In the genomic region with DNA sequence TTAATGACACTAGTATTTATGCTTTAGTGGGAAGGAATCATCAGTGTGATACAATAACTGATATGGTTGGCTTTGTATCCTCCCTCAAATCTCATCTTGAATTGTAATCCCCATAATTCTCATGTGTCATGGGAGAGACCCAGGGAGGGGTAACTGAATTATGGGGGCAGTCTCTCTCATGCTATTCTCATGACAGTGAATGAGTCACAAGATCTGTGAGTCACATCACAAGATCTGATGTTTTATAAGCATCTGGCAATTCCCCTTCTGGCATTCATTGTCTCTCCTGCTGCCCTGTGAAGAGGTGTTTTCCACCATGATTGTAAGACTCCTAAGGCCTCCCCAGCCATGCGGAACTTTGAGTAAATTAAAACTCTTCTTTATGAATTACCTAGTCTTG, we compare ENCODE assay signal across 1 cellular context.
TF ChIP-seq lines count a peak whose summit lies in the region.

No MANE protein-coding gene starts in this region.

TF ChIP-seq in SK-N-SH, 30 proteins besides CTCF, POLR2A, EP300 and RAD21 (continued from another document):
- TF ChIP-seq, protein P1, sequence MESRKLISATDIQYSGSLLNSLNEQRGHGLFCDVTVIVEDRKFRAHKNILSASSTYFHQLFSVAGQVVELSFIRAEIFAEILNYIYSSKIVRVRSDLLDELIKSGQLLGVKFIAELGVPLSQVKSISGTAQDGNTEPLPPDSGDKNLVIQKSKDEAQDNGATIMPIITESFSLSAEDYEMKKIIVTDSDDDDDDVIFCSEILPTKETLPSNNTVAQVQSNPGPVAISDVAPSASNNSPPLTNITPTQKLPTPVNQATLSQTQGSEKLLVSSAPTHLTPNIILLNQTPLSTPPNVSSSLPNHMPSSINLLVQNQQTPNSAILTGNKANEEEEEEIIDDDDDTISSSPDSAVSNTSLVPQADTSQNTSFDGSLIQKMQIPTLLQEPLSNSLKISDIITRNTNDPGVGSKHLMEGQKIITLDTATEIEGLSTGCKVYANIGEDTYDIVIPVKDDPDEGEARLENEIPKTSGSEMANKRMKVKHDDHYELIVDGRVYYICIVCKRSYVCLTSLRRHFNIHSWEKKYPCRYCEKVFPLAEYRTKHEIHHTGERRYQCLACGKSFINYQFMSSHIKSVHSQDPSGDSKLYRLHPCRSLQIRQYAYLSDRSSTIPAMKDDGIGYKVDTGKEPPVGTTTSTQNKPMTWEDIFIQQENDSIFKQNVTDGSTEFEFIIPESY (IDR thresholded peaks at IDR 0.05; ENCODE audit: borderline replicate concordance, low read depth): no peak
- TF ChIP-seq YY1 (IDR thresholded peaks at IDR 0.05; ENCODE audit: low read depth) (no peak), EZH2phosphoT487 (IDR thresholded peaks at IDR 0.05; ENCODE audit: borderline replicate concordance, low read depth) (no peak), NFIC (IDR thresholded peaks at IDR 0.05; ENCODE audit: borderline replicate concordance) (no peak)
